Comparison of ENCODE assay signal across 12 cellular contexts in genomic region chr6:15340775-15341174, GRCh38.
DNase-seq lines count a peak whose midpoint lies in the region; ATAC-seq and TF ChIP-seq lines count a peak whose summit lies in the region.
"Had no signal": no experiment of that assay in that cellular context is flagged by ENCODE, and none has a peak within 500 bp of the region (broad histone marks: within the 10 kb centered on the region; RNA-seq: fewer than 3 reads in every experiment).

No MANE protein-coding gene starts in this region.

- peak overlapping the region; percentile 41 for H3K4me3 Mint-ChIP-seq in activated CD4-positive, alpha-beta T cell treated with anti-CD3 and anti-CD28 coated beads for 36 hours
- H3K4me3 Mint-ChIP-seq in T-helper 17 cell (peak overlapping the region; percentile 71), natural killer cell (peak overlapping the region; percentile 70)

- peaks cover 11% of the 10 kb centered on the region for H3K36me3 Mint-ChIP-seq in activated CD4-positive, alpha-beta T cell treated with anti-CD3 and anti-CD28 coated beads for 36 hours (ENCODE audit: low read depth)
- H3K36me3 Mint-ChIP-seq in T-helper 17 cell (ENCODE audit: low read depth), result no peaks in the 10 kb centered on the region
- no peaks in the 10 kb centered on the region for H3K36me3 Mint-ChIP-seq in natural killer cell

- POLR2A ChIA-PET in activated CD4-positive, alpha-beta T cell treated with anti-CD3 and anti-CD28 coated beads for 36 hours (lab: Charles Lee), result no interaction called here

- H3K9me3 Mint-ChIP-seq in activated CD4-positive, alpha-beta T cell treated with anti-CD3 and anti-CD28 coated beads for 36 hours (ENCODE audit: low read depth), result no peaks in the 10 kb centered on the region
- H3K9me3 Mint-ChIP-seq in natural killer cell, result no peaks in the 10 kb centered on the region

- intact Hi-C loops in activated CD4-positive, alpha-beta T cell treated with anti-CD3 and anti-CD28 coated beads for 36 hours (cut with DNase I, micrococcal nuclease), result no loop called here
- intact Hi-C loops in natural killer cell (cut with micrococcal nuclease) (no loop called here), posterior vena cava (cut with DNase I) (no loop called here)

- TF ChIP-seq CTCF in natural killer cell (IDR thresholded peaks at IDR 0.05), result no peak

- peak overlapping the region; percentile 71 for H3K27ac Mint-ChIP-seq in activated CD4-positive, alpha-beta T cell treated with anti-CD3 and anti-CD28 coated beads for 36 hours
- H3K27ac Mint-ChIP-seq in T-helper 17 cell (peak overlapping the region; percentile 84), natural killer cell (peak overlapping the region; percentile 87 to 88)

- peaks cover 89% of the 10 kb centered on the region for H3K4me1 Mint-ChIP-seq in activated CD4-positive, alpha-beta T cell treated with anti-CD3 and anti-CD28 coated beads for 36 hours
- H3K4me1 Mint-ChIP-seq in T-helper 17 cell (peaks cover 62% of the 10 kb centered on the region), natural killer cell (peaks cover 79 to 84% of the 10 kb centered on the region in 2 donors)

- no peaks in the 10 kb centered on the region for H3K27me3 Mint-ChIP-seq in activated CD4-positive, alpha-beta T cell treated with anti-CD3 and anti-CD28 coated beads for 36 hours
- no peaks in the 10 kb centered on the region for H3K27me3 Mint-ChIP-seq in T-helper 17 cell
- H3K27me3 Mint-ChIP-seq in natural killer cell (ENCODE audit: low read depth in 2 of 2), result no peaks in the 10 kb centered on the region

- ATAC-seq in activated CD4-positive, alpha-beta T cell treated with anti-CD3 and anti-CD28 coated beads for 36 hours, result peak; percentile 18
- ATAC-seq in HG02623 (IDR thresholded peaks at IDR 0.05; ENCODE audit: unreplicated experiment) (peak; percentile 54), T-helper 17 cell (peak; percentile 45), natural killer cell (peak; percentile 43 to 55 (median 50))
- ATAC-seq: body of pancreas had no signal

- DNase-seq in activated CD4-positive, alpha-beta T cell treated with anti-CD3 and anti-CD28 coated beads for 36 hours, result no peak
- DNase-seq in activated CD4-positive, alpha-beta T cell treated with anti-CD3 and anti-CD28 coated beads, Interleukin-2, amount 50 U/mL, for 48 hours, result no peak
- DNase-seq in T-helper 17 cell (no peak), natural killer cell (no peak), posterior vena cava (ENCODE audit: low spot score) (no peak), 8988T (no peak), NCI-H1092 (lab: John Stamatoyannopoulos, UW) (no peak)
- DNase-seq: activated CD4-positive, alpha-beta T cell treated with anti-CD3 and anti-CD28 coated beads for 48 hours; body of pancreas; NCI-H1417 treated with DMSO at 0.1 percent for 48 hours; posterior cingulate gyrus had no signal

- H3K9me3 ChIP-seq in T-helper 17 cell (ENCODE audit: control insufficient read depth, low read length, poor library complexity, severe bottlenecking), result no peaks in the 10 kb centered on the region
- H3K9me3 ChIP-seq: body of pancreas had no signal

- CTCF ChIA-PET in activated CD4-positive, alpha-beta T cell treated with anti-CD3 and anti-CD28 coated beads for 36 hours (lab: Charles Lee), result interaction anchor here (1.2 to 2.0 kb wide), 2 partner anchors 8 to 50 kb away, joined by 5 to 8 read pairs; no protein-coding TSS in a partner anchor
